9 cellular contexts compared by ENCODE assay signal in the genomic region with DNA sequence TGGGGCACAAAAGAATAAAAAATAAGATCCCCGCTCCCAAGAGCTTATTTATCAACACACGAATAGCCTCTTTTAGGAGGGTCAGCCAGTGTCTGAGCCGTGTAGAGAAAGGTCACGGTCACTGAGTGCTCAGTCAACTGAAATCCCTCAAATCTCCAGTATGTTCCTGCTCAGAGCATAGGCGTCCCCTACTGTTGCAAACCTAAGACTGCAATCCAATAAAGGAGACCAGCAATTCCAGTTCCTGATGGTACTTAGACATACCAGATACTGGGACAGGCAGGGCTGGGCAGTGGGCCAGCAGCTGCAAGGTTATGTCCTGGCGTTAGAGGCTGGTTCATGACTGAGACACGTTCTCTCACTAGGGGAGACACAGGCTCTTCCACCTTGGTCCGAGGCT.
A peak's percentile ranks its signal among the peaks of the same experiment; 100 is the strongest.
DNase-seq lines count a peak whose midpoint lies in the region; TF ChIP-seq lines count a peak whose summit lies in the region.
"Had no signal": no experiment of that assay in that cellular context is flagged by ENCODE, and none has a peak within 500 bp of the region (broad histone marks: within the 10 kb centered on the region; RNA-seq: fewer than 3 reads in every experiment).

No MANE protein-coding gene starts in this region.

- no peaks in the 10 kb centered on the region for H3K36me3 ChIP-seq in WERI-Rb-1
- H3K36me3 ChIP-seq in hepatocyte (replicated peaks; ENCODE audit: insufficient read depth, low read depth): no peaks in the 10 kb centered on the region

- H3K36me3 Mint-ChIP-seq in immature natural killer cell: no peaks in the 10 kb centered on the region

- H3K27ac ChIP-seq in WERI-Rb-1: no peak overlapping the region
- no peak overlapping the region for H3K27ac ChIP-seq in hepatocyte
- H3K27ac ChIP-seq in dorsolateral prefrontal cortex: no peak overlapping the region

- H3K9me3 ChIP-seq in WERI-Rb-1 (ENCODE audit: severe bottlenecking) (no peaks in the 10 kb centered on the region), hepatocyte (ENCODE audit: low read depth) (no peaks in the 10 kb centered on the region)

- H3K9me3 Mint-ChIP-seq in immature natural killer cell: no peaks in the 10 kb centered on the region

- no peaks in the 10 kb centered on the region for H3K9me2 ChIP-seq in hepatocyte (replicated peaks; ENCODE audit: insufficient read depth)

- H3K27ac Mint-ChIP-seq in immature natural killer cell: no peak overlapping the region

- H3K4me3 ChIP-seq in WERI-Rb-1 (ENCODE audit: low read depth, low read length): no peak overlapping the region
- no peak overlapping the region for H3K4me3 ChIP-seq in hepatocyte
- H3K4me3 ChIP-seq in retinal pigment epithelial cell (ENCODE audit: low read length): no peak overlapping the region
- no peak overlapping the region for H3K4me3 ChIP-seq in dorsolateral prefrontal cortex

- no peak overlapping the region for H3K4me2 ChIP-seq in hepatocyte

- no peak overlapping the region for H3K4me3 Mint-ChIP-seq in immature natural killer cell

- WGBS in hepatocyte (ENCODE audit: low lambda C conversion rate, missing lambda C conversion rate): 46% methylated on average over 8 of the region's 8 CpGs

- H3K27me3 Mint-ChIP-seq in immature natural killer cell (ENCODE audit: low read depth in 3 of 3): no peaks in the 10 kb centered on the region

- TF ChIP-seq CTCF in WERI-Rb-1 (IDR thresholded peaks at IDR 0.05; ENCODE audit: low read depth, low read length): peak; percentile 75
- TF ChIP-seq CTCF in hepatocyte (IDR thresholded peaks at IDR 0.05; ENCODE audit: poor library complexity): no peak
- peak; percentile 47 for TF ChIP-seq CTCF in retinal pigment epithelial cell (conservative IDR thresholded peaks at IDR 0.05; ENCODE audit: low read depth, low read length)
- no peak for TF ChIP-seq CTCF in dorsolateral prefrontal cortex (IDR thresholded peaks at IDR 0.05 in 54 of 56, conservative IDR thresholded peaks at IDR 0.05 in 2 of 56; ENCODE audit: low read depth in 1 of 56, partially characterized antibody in 56 of 56)

- no peaks in the 10 kb centered on the region for H3K4me1 ChIP-seq in hepatocyte (ENCODE audit: insufficient read depth)

- no peak overlapping the region for H2AFZ ChIP-seq in hepatocyte

- intact Hi-C loops in dorsolateral prefrontal cortex (cut with DNase I): no loop called here

- DNase-seq in NCI-H1092 treated with DMSO at 0.1 percent for 48 hours (lab: John Stamatoyannopoulos, UW) (peak; percentile 2), NCI-H1092 (lab: John Stamatoyannopoulos, UW) (no peak), WERI-Rb-1 (peak; percentile 36), hepatocyte (ENCODE audit: low spot score) (peak; percentile 19), retinal pigment epithelial cell (ENCODE audit: low read depth) (no peak), NCI-H2029 (lab: John Stamatoyannopoulos, UW) (no peak), immature natural killer cell (no peak), dorsolateral prefrontal cortex (no peak)
- DNase-seq: NCI-H1436 had no signal

- H3K27me3 ChIP-seq in WERI-Rb-1 (ENCODE audit: insufficient read depth, low read depth, severe bottlenecking) (no peaks in the 10 kb centered on the region), hepatocyte (no peaks in the 10 kb centered on the region), dorsolateral prefrontal cortex (peaks cover 0 to 4% (median 0%) of the 10 kb centered on the region in 45 donors)

- H4K20me1 ChIP-seq in hepatocyte (ENCODE audit: insufficient read depth, poor library complexity, severe bottlenecking): no peaks in the 10 kb centered on the region

- no peaks in the 10 kb centered on the region for H3K79me2 ChIP-seq in hepatocyte

- no peaks in the 10 kb centered on the region for H3K4me1 Mint-ChIP-seq in immature natural killer cell

Comparison
In these comparisons a context has a peak if more than half of its experiments do, and no peak if none do; other contexts are left out.
1. DNase-seq: peak in NCI-H1092 treated with DMSO at 0.1 percent for 48 hours (single experiment), WERI-Rb-1 (single experiment) and hepatocyte (single experiment); none in NCI-H1092 (single experiment), retinal pigment epithelial cell (single experiment), NCI-H2029 (single experiment), immature natural killer cell (0 of 3) and dorsolateral prefrontal cortex (0 of 10).
2. CTCF ChIP-seq: peak in WERI-Rb-1 (single experiment) and retinal pigment epithelial cell (single experiment); none in hepatocyte (single experiment) and dorsolateral prefrontal cortex (0 of 56).